In genomic region chrX:63439580-63439979, GRCh38 we compare ENCODE assay signal across 18 cellular contexts.
DNase-seq lines count a peak whose midpoint lies in the region; ATAC-seq, FAIRE-seq and TF ChIP-seq lines count a peak whose summit lies in the region.
"Had no signal": no experiment of that assay in that cellular context is flagged by ENCODE, and none has a peak within 500 bp of the region (broad histone marks: within the 10 kb centered on the region; RNA-seq: fewer than 3 reads in every experiment).

No MANE protein-coding gene starts in this region.

- no peak for TF ChIP-seq CTCF in natural killer cell (IDR thresholded peaks at IDR 0.05)
- no peak for TF ChIP-seq CTCF in pancreas (IDR thresholded peaks at IDR 0.05)

- no peak overlapping the region for H3K4me3 Mint-ChIP-seq in natural killer cell
- H3K4me3 Mint-ChIP-seq in natural killer cell treated with Interleukin-12 subunit alpha and Interleukin-12 subunit beta and Interleukin-15 and Interleukin-18, amount 100 ng/mL, for 72 hours: no peak overlapping the region
- H3K4me3 Mint-ChIP-seq: CD4-positive, alpha-beta memory T cell; GM23338 had no signal

- FAIRE-seq in frontal cortex (lab: Jason Lieb, UNC) (peak; percentile 92), pancreas (lab: Jason Lieb, UNC) (peak; percentile 17), HTR-8/SVneo (lab: Jason Lieb, UNC) (no peak)
- FAIRE-seq: GM12891, GM18507 had no signal

- no peaks in the 10 kb centered on the region for H3K27me3 Mint-ChIP-seq in natural killer cell (ENCODE audit: low read depth in 2 of 2)
- no peaks in the 10 kb centered on the region for H3K27me3 Mint-ChIP-seq in natural killer cell treated with Interleukin-12 subunit alpha and Interleukin-12 subunit beta and Interleukin-15 and Interleukin-18, amount 100 ng/mL, for 72 hours
- H3K27me3 Mint-ChIP-seq: CD4-positive, alpha-beta memory T cell had no signal

- H3K4me1 Mint-ChIP-seq in natural killer cell: peaks cover 38 to 46% of the 10 kb centered on the region in 2 donors
- H3K4me1 Mint-ChIP-seq in natural killer cell treated with Interleukin-12 subunit alpha and Interleukin-12 subunit beta and Interleukin-15 and Interleukin-18, amount 100 ng/mL, for 72 hours (ENCODE audit: low read depth in 2 of 2): peaks cover 19 to 36% of the 10 kb centered on the region in 2 donors

- H3K4me3 ChIP-seq in pancreas: no peak overlapping the region
- H3K4me3 ChIP-seq: GM23338, HAP-1 had no signal

- H3K9me3 Mint-ChIP-seq in natural killer cell: no peaks in the 10 kb centered on the region
- no peaks in the 10 kb centered on the region for H3K9me3 Mint-ChIP-seq in natural killer cell treated with Interleukin-12 subunit alpha and Interleukin-12 subunit beta and Interleukin-15 and Interleukin-18, amount 100 ng/mL, for 72 hours
- H3K9me3 Mint-ChIP-seq: GM23338 had no signal

- 91 to 97% methylated on average over 1 of the region's 1 CpG for WGBS in pancreas, 2 donors

- H3K36me3 ChIP-seq in pancreas: no peaks in the 10 kb centered on the region
- H3K36me3 ChIP-seq: HAP-1 had no signal

- H3K27me3 ChIP-seq in pancreas: no peaks in the 10 kb centered on the region

- H3K27ac Mint-ChIP-seq in natural killer cell: peak overlapping the region; percentile 26 to 70
- no peak overlapping the region for H3K27ac Mint-ChIP-seq in natural killer cell treated with Interleukin-12 subunit alpha and Interleukin-12 subunit beta and Interleukin-15 and Interleukin-18, amount 100 ng/mL, for 72 hours
- H3K27ac Mint-ChIP-seq: CD4-positive, alpha-beta memory T cell; GM23338 had no signal

- H3K9me3 ChIP-seq in pancreas: no peaks in the 10 kb centered on the region
- H3K9me3 ChIP-seq: HAP-1 had no signal

- H3K27ac ChIP-seq in pancreas: no peak overlapping the region
- H3K27ac ChIP-seq: 22Rv1 had no signal

- DNase-seq in natural killer cell (no peak), frontal cortex (ENCODE audit: low spot score in 2 of 2) (no peak), pancreas (no peak), HTR-8/SVneo (ENCODE audit: insufficient read length, low spot score) (no peak)
- DNase-seq in natural killer cell treated with Interleukin-12 subunit alpha and Interleukin-12 subunit beta and Interleukin-15 and Interleukin-18, amount 100 ng/mL, for 72 hours (ENCODE audit: low spot score): no peak
- DNase-seq: C1 segment of cervical spinal cord; Calu3; CD4-positive, alpha-beta memory T cell; COR-L47; DMS53; DMS79 treated with DMSO at 0.1 percent for 48 hours; GF-D8 had no signal

- H3K36me3 Mint-ChIP-seq in natural killer cell: no peaks in the 10 kb centered on the region
- H3K36me3 Mint-ChIP-seq in natural killer cell treated with Interleukin-12 subunit alpha and Interleukin-12 subunit beta and Interleukin-15 and Interleukin-18, amount 100 ng/mL, for 72 hours: peaks cover 10% of the 10 kb centered on the region

- intact Hi-C loops in natural killer cell (cut with micrococcal nuclease) (no loop called here), pancreas (cut with DNase I) (no loop called here)

- no peak for ATAC-seq in natural killer cell
- ATAC-seq in natural killer cell treated with Interleukin-12 subunit alpha and Interleukin-12 subunit beta and Interleukin-15 and Interleukin-18, amount 100 ng/mL, for 72 hours: no peak
- ATAC-seq in pancreas: no peak
- ATAC-seq in HG03354 (IDR thresholded peaks at IDR 0.05; ENCODE audit: poor library complexity, severe bottlenecking, unreplicated experiment): no peak
- ATAC-seq: GM23338 had no signal

- H3K4me1 ChIP-seq in pancreas: peaks cover 0 to 4% (median 0%) of the 10 kb centered on the region in 3 donors

Comparison
In these comparisons a context has a peak if more than half of its experiments do, and no peak if none do; other contexts are left out.
1. H3K27ac Mint-ChIP-seq: peak in natural killer cell (2 of 2); none in natural killer cell treated with Interleukin-12 subunit alpha and Interleukin-12 subunit beta and Interleukin-15 and Interleukin-18, amount 100 ng/mL, for 72 hours (0 of 2).